ENCODE assay signal across 13 cellular contexts in the genomic region with DNA sequence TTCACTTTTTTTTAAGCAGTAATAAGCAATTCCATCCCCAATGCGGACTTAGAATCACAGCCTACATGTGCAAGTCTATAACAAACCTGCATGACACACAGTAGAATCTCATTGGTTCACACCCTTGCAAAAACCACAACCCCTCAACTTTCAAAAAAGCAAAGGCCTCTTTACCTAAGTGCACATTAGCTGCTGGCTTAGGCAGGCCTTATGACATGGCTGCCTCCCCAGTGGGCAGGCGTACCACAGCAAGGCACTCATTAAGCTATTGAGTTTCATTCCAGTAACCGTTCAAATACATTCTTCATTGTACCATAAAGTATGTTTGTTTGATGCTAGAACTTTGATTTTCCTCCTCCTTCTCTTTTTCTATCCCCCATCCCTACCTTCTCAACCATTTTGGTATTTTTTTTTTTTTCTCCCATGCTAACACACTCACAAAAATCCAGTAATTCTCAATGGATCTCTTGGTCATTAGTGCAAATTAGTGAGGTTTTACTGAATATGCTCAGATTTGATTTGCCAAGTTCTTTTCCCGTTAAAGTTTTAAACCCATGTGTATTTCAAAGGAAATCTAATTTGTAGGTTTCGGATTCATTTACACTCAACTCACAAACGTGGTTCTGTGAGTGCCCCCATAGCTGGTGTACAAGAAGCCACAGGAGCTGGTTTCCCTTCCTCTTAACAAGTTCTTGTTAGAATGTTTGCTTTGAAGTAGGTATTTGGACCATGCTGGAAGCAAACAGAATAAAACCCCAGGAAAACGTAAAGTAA.
DNase-seq lines count a peak whose midpoint lies in the region; ATAC-seq and TF ChIP-seq lines count a peak whose summit lies in the region.
"Had no signal": no experiment of that assay in that cellular context is flagged by ENCODE, and none has a peak within 500 bp of the region (broad histone marks: within the 10 kb centered on the region; RNA-seq: fewer than 3 reads in every experiment).

No MANE protein-coding gene starts in this region.

- no peaks in the 10 kb centered on the region for H3K9me3 ChIP-seq in right lobe of liver

- no peaks in the 10 kb centered on the region for H3K27me3 ChIP-seq in right lobe of liver

- H3K9me3 Mint-ChIP-seq in memory B cell: peaks cover 10% of the 10 kb centered on the region

- no peak overlapping the region for H3K27ac ChIP-seq in right lobe of liver
- H3K27ac ChIP-seq: A549, epithelial cell of prostate had no signal

- peak; percentile 60 for ATAC-seq in GM21619 (IDR thresholded peaks at IDR 0.05; ENCODE audit: unreplicated experiment)
- ATAC-seq in HG03108 (IDR thresholded peaks at IDR 0.05; ENCODE audit: unreplicated experiment): peak; percentile 56
- ATAC-seq in memory B cell (ENCODE audit: low read depth): peak; percentile 47
- no peak for ATAC-seq in right lobe of liver
- ATAC-seq: A549, T-helper 17 cell had no signal

- H3K4me1 ChIP-seq in right lobe of liver: no peaks in the 10 kb centered on the region
- H3K4me1 ChIP-seq: A549 had no signal

- H3K4me1 Mint-ChIP-seq in memory B cell: peaks cover 14% of the 10 kb centered on the region

- 86% methylated on average over 7 of the region's 7 CpGs for WGBS in right lobe of liver (ENCODE audit: insufficient coverage, low coverage, low lambda C conversion rate, missing lambda C conversion rate)

- TF ChIP-seq POLR2A in right lobe of liver (IDR thresholded peaks at IDR 0.05): no peak

- no peaks in the 10 kb centered on the region for H3K27me3 Mint-ChIP-seq in memory B cell
- H3K27me3 Mint-ChIP-seq: naive B cell, T-helper 17 cell had no signal

- no peaks in the 10 kb centered on the region for H3K36me3 ChIP-seq in right lobe of liver

- peaks cover 19% of the 10 kb centered on the region for H3K36me3 Mint-ChIP-seq in memory B cell

- no peak for TF ChIP-seq CTCF in right lobe of liver (IDR thresholded peaks at IDR 0.05)

- DNase-seq in NCI-H748 (lab: John Stamatoyannopoulos, UW; ENCODE audit: unreplicated experiment) (peak; percentile 23), NCI-H748 treated with DMSO at 0.1 percent for 48 hours (lab: John Stamatoyannopoulos, UW) (no peak), memory B cell (ENCODE audit: low spot score in 2 of 2) (no peak), right lobe of liver (no peak), middle frontal gyrus (ENCODE audit: extremely low spot score, low spot score) (no peak), NCI-H1048 (lab: John Stamatoyannopoulos, UW) (no peak)
- DNase-seq: naive B cell, NCI-H526 treated with DMSO at 0.1 percent for 48 hours, T-helper 17 cell had no signal

- no peak overlapping the region for H3K4me3 ChIP-seq in right lobe of liver
- H3K4me3 ChIP-seq: A549 had no signal

- intact Hi-C loops in right lobe of liver (cut with DNase I): no loop called here

- no peak overlapping the region for H3K27ac Mint-ChIP-seq in memory B cell

- no peak overlapping the region for H3K4me3 Mint-ChIP-seq in memory B cell
- H3K4me3 Mint-ChIP-seq: T-helper 17 cell had no signal

Comparison
In these comparisons a context has a peak if more than half of its experiments do, and no peak if none do; other contexts are left out.
1. ATAC-seq: peak in GM21619 (single experiment), HG03108 (single experiment) and memory B cell (single experiment); none in right lobe of liver (0 of 4).